ENCODE assay signal across 13 cellular contexts in the genomic region with DNA sequence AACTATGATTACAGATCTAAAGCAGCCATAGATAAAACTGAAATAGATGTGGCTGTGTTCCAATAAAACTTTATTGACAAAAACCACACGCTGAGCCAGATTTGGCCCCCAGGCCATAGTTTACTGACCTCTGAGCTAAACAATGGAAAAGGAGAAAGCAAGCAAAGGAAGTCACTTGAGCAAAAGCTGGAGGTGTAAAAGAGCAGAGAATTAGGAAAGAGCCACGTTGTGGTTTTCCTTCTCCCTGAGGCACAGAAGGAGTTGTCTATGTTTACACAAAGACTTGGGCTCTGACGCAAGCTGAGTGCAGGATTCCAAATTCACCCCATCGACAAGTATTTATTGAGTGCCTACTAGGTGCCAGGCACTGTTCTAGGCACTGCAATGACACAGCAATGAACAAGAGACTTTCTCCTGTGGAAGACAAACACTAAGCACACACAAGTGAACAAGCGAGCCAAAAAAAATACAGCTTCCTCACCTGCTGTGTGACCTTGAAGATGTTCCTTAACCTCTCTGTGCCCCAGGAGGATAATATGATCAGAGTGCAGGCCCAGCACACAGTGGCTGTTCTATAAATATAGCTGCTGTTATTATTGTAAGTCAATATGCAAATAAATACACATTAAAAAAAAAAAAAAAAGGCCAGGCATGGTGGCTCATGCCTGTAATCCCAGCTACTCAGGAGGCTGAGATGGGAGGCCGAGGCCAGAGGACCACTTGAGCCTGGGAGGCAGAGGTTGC.
DNase-seq lines count a peak whose midpoint lies in the region; ATAC-seq and TF ChIP-seq lines count a peak whose summit lies in the region.
"Had no signal": no experiment of that assay in that cellular context is flagged by ENCODE, and none has a peak within 500 bp of the region (broad histone marks: within the 10 kb centered on the region; RNA-seq: fewer than 3 reads in every experiment).

No MANE protein-coding gene starts in this region.

- ATAC-seq in HG03439 (IDR thresholded peaks at IDR 0.05; ENCODE audit: unreplicated experiment) (no peak), GM19035 (IDR thresholded peaks at IDR 0.05; ENCODE audit: unreplicated experiment) (no peak), GM18870 (IDR thresholded peaks at IDR 0.05; ENCODE audit: unreplicated experiment) (no peak)
- ATAC-seq: activated naive CD4-positive, alpha-beta T cell treated with anti-CD3 and anti-CD28 coated beads, Interleukin-2, amount 50 U/mL, for 72 hours; stimulated activated memory B cell treated with anti-CD40 and anti-IgM and Interleukin-4, amounts not matched to agents 10 μg/mL and 1 μg/mL and 100 μg/mL, for 72 hours had no signal

- TF ChIP-seq CTCF in cardiac fibroblast (IDR thresholded peaks at IDR 0.05; ENCODE audit: low read depth, low read length), result no peak

- DNase-seq in ELR (ENCODE audit: low read depth) (peak; percentile 92), NOMO-1 treated with DMSO at 0.1 percent for 48 hours (lab: John Stamatoyannopoulos, UW; ENCODE audit: unreplicated experiment) (peak; percentile 42), cardiac fibroblast (ENCODE audit: low read depth in 2 of 2) (peak; percentile 84 to 90), renal cortical epithelial cell (ENCODE audit: low read depth) (peak; percentile 79), Ammon's horn (ENCODE audit: low spot score) (no peak)
- DNase-seq: activated CD4-positive, alpha-beta T cell treated with anti-CD3 and anti-CD28 coated beads, Interleukin-2, amount 10 ng/mL, durations not matched to agents 7 days and 5 days; NCI-H187; Right ventricle myocardium superior had no signal

- H3K4me3 ChIP-seq in cardiac fibroblast (replicated peaks in 1 of 2; ENCODE audit: low read depth in 2 of 2, low read length in 2 of 2), result no peak overlapping the region
